In the genomic region with DNA sequence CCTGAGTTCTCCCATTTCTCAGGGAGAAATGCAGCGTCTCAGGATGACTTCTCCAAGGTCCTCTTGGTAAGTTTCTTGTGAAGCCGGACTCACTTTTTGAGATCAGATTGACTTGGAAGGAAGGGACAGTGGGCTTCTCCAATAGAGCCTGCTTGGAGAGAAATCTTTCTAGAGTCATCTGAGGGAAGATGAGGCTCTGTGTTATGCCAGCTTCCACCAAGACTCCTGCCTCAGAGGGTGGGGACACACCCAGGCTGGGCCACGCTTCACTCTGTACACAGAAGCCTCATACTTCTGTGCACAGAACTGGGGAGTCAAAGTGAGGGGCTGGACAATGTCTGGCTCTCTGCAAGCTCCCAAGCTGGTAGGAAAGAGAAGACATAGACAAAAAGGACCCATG, we compare ENCODE assay signal across 10 cellular contexts. TPM values are rescaled to one million over a fixed set of nuclear protein-coding genes. Genes with fewer than 3 reads are reported as not detected.
DNase-seq lines count a peak whose midpoint lies in the region; ATAC-seq and TF ChIP-seq lines count a peak whose summit lies in the region.
"Had no signal": no experiment of that assay in that cellular context is flagged by ENCODE, and none has a peak within 500 bp of the region (broad histone marks: within the 10 kb centered on the region; RNA-seq: fewer than 3 reads in every experiment).

No MANE protein-coding gene starts in this region.

- no peak for DNase-seq in activated CD4-positive, alpha-beta T cell treated with anti-CD3 and anti-CD28 coated beads for 36 hours
- no peak for DNase-seq in activated CD4-positive, alpha-beta T cell treated with anti-CD3 and anti-CD28 coated beads, Interleukin-2, amount 50 U/mL, for 48 hours
- DNase-seq in adipocyte (ENCODE audit: low read depth) (no peak), memory B cell (ENCODE audit: low spot score in 2 of 2) (no peak), suprapubic skin (ENCODE audit: low spot score in 2 of 2) (peak in 1 of 2 donors; percentile 65), dedifferentiated amniotic fluid mesenchymal stem cell (ENCODE audit: extremely low spot score) (no peak)
- DNase-seq in stimulated activated naive CD4-positive, alpha-beta T cell treated with Interleukin-2 at 50 U/mL for 16 hours (lab: John Stamatoyannopoulos, UW): no peak
- DNase-seq: SHP77 had no signal

- H3K9ac ChIP-seq in adipocyte (ENCODE audit: low read length): peak overlapping the region; percentile 86

- TF ChIP-seq EP300 in suprapubic skin (IDR thresholded peaks at IDR 0.05): no peak

- peaks cover 46% of the 10 kb centered on the region for H3K4me1 Mint-ChIP-seq in activated CD4-positive, alpha-beta T cell treated with anti-CD3 and anti-CD28 coated beads for 36 hours
- peaks cover 37% of the 10 kb centered on the region for H3K4me1 Mint-ChIP-seq in memory B cell

- H3K4me1 ChIP-seq in adipocyte (ENCODE audit: control insufficient read depth, insufficient read depth, low read length) (peaks cover 52% of the 10 kb centered on the region), suprapubic skin (peaks cover 64% of the 10 kb centered on the region)

- peak overlapping the region; percentile 94 for H3K27ac ChIP-seq in suprapubic skin

- H3K9me3 ChIP-seq in adipocyte (ENCODE audit: control insufficient read depth, low read length) (no peaks in the 10 kb centered on the region), suprapubic skin (no peaks in the 10 kb centered on the region)
- H3K9me3 ChIP-seq: MG63 had no signal

- H3K27me3 ChIP-seq in adipocyte (replicated peaks; ENCODE audit: control insufficient read depth, insufficient read depth, low read length) (no peaks in the 10 kb centered on the region), suprapubic skin (no peaks in the 10 kb centered on the region)
- H3K27me3 ChIP-seq: MG63 had no signal

- TF ChIP-seq CTCF in suprapubic skin (IDR thresholded peaks at IDR 0.05): no peak

- peak; percentile 35 for ATAC-seq in activated CD4-positive, alpha-beta T cell treated with anti-CD3 and anti-CD28 coated beads for 36 hours
- ATAC-seq in memory B cell (ENCODE audit: low read depth) (no peak), GM21576 (IDR thresholded peaks at IDR 0.05; ENCODE audit: unreplicated experiment) (no peak)

- no peaks in the 10 kb centered on the region for H3K36me3 Mint-ChIP-seq in activated CD4-positive, alpha-beta T cell treated with anti-CD3 and anti-CD28 coated beads for 36 hours (ENCODE audit: low read depth)
- no peaks in the 10 kb centered on the region for H3K36me3 Mint-ChIP-seq in memory B cell

- no peaks in the 10 kb centered on the region for H3K27me3 Mint-ChIP-seq in activated CD4-positive, alpha-beta T cell treated with anti-CD3 and anti-CD28 coated beads for 36 hours
- no peaks in the 10 kb centered on the region for H3K27me3 Mint-ChIP-seq in memory B cell

- H3K27ac Mint-ChIP-seq in activated CD4-positive, alpha-beta T cell treated with anti-CD3 and anti-CD28 coated beads for 36 hours: peak overlapping the region; percentile 98
- peak overlapping the region; percentile 75 for H3K27ac Mint-ChIP-seq in memory B cell

- intact Hi-C loops in activated CD4-positive, alpha-beta T cell treated with anti-CD3 and anti-CD28 coated beads for 36 hours (cut with DNase I, micrococcal nuclease): loop anchor here in 1 of 2 experiments (5.0 kb wide), 1 partner anchor 98 kb away; no protein-coding TSS in a partner anchor

- CTCF ChIA-PET in activated CD4-positive, alpha-beta T cell treated with anti-CD3 and anti-CD28 coated beads for 36 hours (lab: Charles Lee): interaction anchor here (1.0 to 3.0 kb wide), 5 partner anchors 8 to 98 kb away, joined by 3 to 8 read pairs (median 3); a partner anchor contains a TSS

- POLR2A ChIA-PET in activated CD4-positive, alpha-beta T cell treated with anti-CD3 and anti-CD28 coated beads for 36 hours (lab: Charles Lee): no interaction called here

- 31% methylated on average over 3 of the region's 3 CpGs for WGBS in suprapubic skin

- H3K4me3 Mint-ChIP-seq in activated CD4-positive, alpha-beta T cell treated with anti-CD3 and anti-CD28 coated beads for 36 hours: peak overlapping the region; percentile 42
- no peak overlapping the region for H3K4me3 Mint-ChIP-seq in memory B cell

- no peak for TF ChIP-seq POLR2A in suprapubic skin (IDR thresholded peaks at IDR 0.05)

- H3K36me3 ChIP-seq in adipocyte (ENCODE audit: control insufficient read depth, insufficient read depth, low read length, severe bottlenecking) (no peaks in the 10 kb centered on the region), suprapubic skin (no peaks in the 10 kb centered on the region)
- H3K36me3 ChIP-seq: MG63 had no signal

- peak overlapping the region; percentile 67 for H3K4me3 ChIP-seq in adipocyte (ENCODE audit: low read length)
- H3K4me3 ChIP-seq in suprapubic skin: no peak overlapping the region
- H3K4me3 ChIP-seq: MG63 had no signal

- H3K9me3 Mint-ChIP-seq in activated CD4-positive, alpha-beta T cell treated with anti-CD3 and anti-CD28 coated beads for 36 hours (ENCODE audit: low read depth): no peaks in the 10 kb centered on the region
- no peaks in the 10 kb centered on the region for H3K9me3 Mint-ChIP-seq in memory B cell

RNA-seq across cellular contexts. Expression of a gene that starts 5.5 kb away (rescaled TPM):
- total RNA-seq in activated CD4-positive, alpha-beta T cell treated with anti-CD3 and anti-CD28 coated beads for 36 hours: under 1 TPM; 0.34 to 0.40 TPM
- total RNA-seq in suprapubic skin: under 1 TPM in 2 of 4 donors, not detected in 2; 0.17 to 0.48 TPM

RNA-seq across cellular contexts. Expression of a gene that starts 59.3 kb away (rescaled TPM):
- 100 to 1,000 TPM in 1 of 2 experiments, 10 to 100 TPM in 1; 78.2 to 104 TPM for total RNA-seq in activated CD4-positive, alpha-beta T cell treated with anti-CD3 and anti-CD28 coated beads for 36 hours
- 10 to 100 TPM; 16.3 to 50.7 (median 33.6) TPM for total RNA-seq in suprapubic skin
